ENCODE assay signal across 18 cellular contexts in genomic region chr3:156098437-156099035, GRCh38. TPM values are rescaled to one million over a fixed set of nuclear protein-coding genes. Genes with fewer than 3 reads are reported as not detected.
A peak's percentile ranks its signal among the peaks of the same experiment; 100 is the strongest.
DNase-seq lines count a peak whose midpoint lies in the region; ATAC-seq, FAIRE-seq and TF ChIP-seq lines count a peak whose summit lies in the region.
"Had no signal": no experiment of that assay in that cellular context is flagged by ENCODE, and none has a peak within 500 bp of the region (broad histone marks: within the 10 kb centered on the region; RNA-seq: fewer than 3 reads in every experiment).

No MANE protein-coding gene starts in this region.

- no peaks in the 10 kb centered on the region; a peak in 1 of 4 replicates for H3K27me3 ChIP-seq in GM12878 (replicated peaks in 1 of 2; ENCODE audit: control insufficient read depth in 2 of 2, insufficient read depth in 2 of 2, low read length in 1 of 2)
- H3K27me3 ChIP-seq in foreskin keratinocyte: peaks cover 25% of the 10 kb centered on the region
- H3K27me3 ChIP-seq in CD4-positive, alpha-beta memory T cell (ENCODE audit: insufficient read depth, low read length): no peaks in the 10 kb centered on the region
- H3K27me3 ChIP-seq: brain microvascular endothelial cell, ovary had no signal

- intact Hi-C loops in GM12878 (cut with micrococcal nuclease; ENCODE audit: unreplicated experiment): no loop called here
- intact Hi-C loops in CD4-positive, alpha-beta memory T cell (cut with micrococcal nuclease): no loop called here

- H3K36me3 ChIP-seq in GM12878 (ENCODE audit: control insufficient read depth in 2 of 2, insufficient read depth in 2 of 2, low read length in 1 of 2): no peaks in the 10 kb centered on the region
- H3K36me3 ChIP-seq in CD4-positive, alpha-beta memory T cell (ENCODE audit: insufficient read depth, low read length): no peaks in the 10 kb centered on the region
- H3K36me3 ChIP-seq: brain microvascular endothelial cell, ovary had no signal

- ATAC-seq in GM18519 (IDR thresholded peaks at IDR 0.05; ENCODE audit: low FRiP score, unreplicated experiment) (peak; percentile 59), GM21423 (IDR thresholded peaks at IDR 0.05; ENCODE audit: unreplicated experiment) (peak; percentile 73), HG03095 (IDR thresholded peaks at IDR 0.05; ENCODE audit: unreplicated experiment) (peak; percentile 70), GM12878 (peak; percentile 86), foreskin keratinocyte (no peak)
- ATAC-seq: activated CD4-positive, CD25-positive, alpha-beta regulatory T cell treated with anti-CD3 and anti-CD28 coated beads, Interleukin-2, amount 50 U/mL, for 24 hours; activated naive CD4-positive, alpha-beta T cell treated with anti-CD3 and anti-CD28 coated beads, Interleukin-2, amount 50 U/mL, for 72 hours; left cardiac atrium had no signal

- peaks cover 5% of the 10 kb centered on the region for H3K9me3 Mint-ChIP-seq in progenitor cell of endocrine pancreas (ENCODE audit: low read depth)
- H3K9me3 Mint-ChIP-seq in CD4-positive, alpha-beta memory T cell: peaks cover 0 to 4% (median 0%) of the 10 kb centered on the region in 8 donors
- H3K9me3 Mint-ChIP-seq: activated naive CD4-positive, alpha-beta T cell treated with anti-CD3 and anti-CD28 coated beads, Interleukin-2, amount 50 U/mL, for 72 hours had no signal

- no TSS peak for BruUV-seq in GM12878 (replicated peaks; lab: Mats Ljungman, UMichigan)

- peaks cover 3% of the 10 kb centered on the region for H3K27me3 Mint-ChIP-seq in progenitor cell of endocrine pancreas
- H3K27me3 Mint-ChIP-seq in CD4-positive, alpha-beta memory T cell: peaks cover 6 to 8% of the 10 kb centered on the region in 2 donors

- WGBS in GM12878 (ENCODE audit: insufficient coverage, insufficient replicate concordance, low lambda C conversion rate, missing lambda C conversion rate): 13% methylated on average over 4 of the region's 4 CpGs

- no peak for TF ChIP-seq POLR2A in GM12878 (IDR thresholded peaks at IDR 0.05; ENCODE audit: low read depth, low read length)

- TF ChIP-seq RAD21 in GM12878 (IDR thresholded peaks at IDR 0.05; ENCODE audit: insufficient read depth, low read depth, low read length): no peak

- H3K4me1 ChIP-seq in GM12878 (ENCODE audit: control insufficient read depth, insufficient read depth, low read length) (no peaks in the 10 kb centered on the region), foreskin keratinocyte (no peaks in the 10 kb centered on the region)
- H3K4me1 ChIP-seq in CD4-positive, alpha-beta memory T cell (ENCODE audit: insufficient read depth, low read length): no peaks in the 10 kb centered on the region

- TF ChIP-seq CTCF in GM12878 (IDR thresholded peaks at IDR 0.05 in 2 of 3, conservative IDR thresholded peaks at IDR 0.05 in 1 of 3; ENCODE audit: control insufficient read depth in 2 of 3, extremely low read depth in 1 of 3, insufficient read depth in 1 of 3, low read depth in 3 of 3, low read length in 3 of 3): no peak
- no peak for TF ChIP-seq CTCF in foreskin keratinocyte (conservative IDR thresholded peaks at IDR 0.05)
- TF ChIP-seq CTCF in progenitor cell of endocrine pancreas (IDR thresholded peaks at IDR 0.05; ENCODE audit: unreplicated experiment): no peak

- H3K36me3 Mint-ChIP-seq in progenitor cell of endocrine pancreas (ENCODE audit: insufficient read depth): peaks cover 1% of the 10 kb centered on the region
- no peaks in the 10 kb centered on the region for H3K36me3 Mint-ChIP-seq in CD4-positive, alpha-beta memory T cell
- H3K36me3 Mint-ChIP-seq: activated naive CD4-positive, alpha-beta T cell treated with anti-CD3 and anti-CD28 coated beads, Interleukin-2, amount 50 U/mL, for 72 hours had no signal

- H3K27ac ChIP-seq in GM12878 (ENCODE audit: control insufficient read depth, insufficient read depth) (no peak overlapping the region), foreskin keratinocyte (no peak overlapping the region)
- no peak overlapping the region for H3K27ac ChIP-seq in CD4-positive, alpha-beta memory T cell (ENCODE audit: low read depth, low read length)
- H3K27ac ChIP-seq: brain microvascular endothelial cell, ovary had no signal

- TF ChIP-seq EP300 in GM12878 (IDR thresholded peaks at IDR 0.05; ENCODE audit: borderline replicate concordance in 1 of 2, control insufficient read depth in 1 of 2, low read depth in 2 of 2, low read length in 2 of 2): no peak

- peaks cover 6% of the 10 kb centered on the region for H3K4me1 Mint-ChIP-seq in progenitor cell of endocrine pancreas (ENCODE audit: low read depth)
- H3K4me1 Mint-ChIP-seq in CD4-positive, alpha-beta memory T cell: no peaks in the 10 kb centered on the region

- no peak overlapping the region for H3K4me3 ChIP-seq in GM12878
- H3K4me3 ChIP-seq in CD4-positive, alpha-beta memory T cell (ENCODE audit: low read length in 2 of 2): no peak overlapping the region
- H3K4me3 ChIP-seq: ovary had no signal

- POLR2A ChIA-PET in GM12878 (lab: Charles Lee): no interaction called here
- POLR2A ChIA-PET in CD4-positive, alpha-beta memory T cell (lab: Charles Lee; ENCODE audit: partially characterized antibody): no interaction called here

- H3K27ac Mint-ChIP-seq in progenitor cell of endocrine pancreas: no peak overlapping the region
- H3K27ac Mint-ChIP-seq in CD4-positive, alpha-beta memory T cell: no peak overlapping the region
- H3K27ac Mint-ChIP-seq: activated naive CD4-positive, alpha-beta T cell treated with anti-CD3 and anti-CD28 coated beads, Interleukin-2, amount 50 U/mL, for 72 hours had no signal

- H3K9ac ChIP-seq in GM12878 (ENCODE audit: control insufficient read depth, insufficient read depth, low read length): no peak overlapping the region

- no peaks in the 10 kb centered on the region for H3K79me2 ChIP-seq in GM12878 (ENCODE audit: control insufficient read depth, insufficient read depth, low read length)

- no peak overlapping the region for H2AFZ ChIP-seq in GM12878 (ENCODE audit: control insufficient read depth, low read depth, low read length)

- no peaks in the 10 kb centered on the region for H3K9me3 ChIP-seq in GM12878 (replicated peaks; ENCODE audit: control insufficient read depth, insufficient read depth, low read length)
- H3K9me3 ChIP-seq in CD4-positive, alpha-beta memory T cell (ENCODE audit: control insufficient read depth in 1 of 2, low read length in 2 of 2): no peaks in the 10 kb centered on the region
- H3K9me3 ChIP-seq: ovary had no signal

- SMC1A ChIA-PET in GM12878 (lab: Charles Lee; ENCODE audit: uncharacterized antibody, unreplicated experiment): no interaction called here

- FAIRE-seq in GM12878 (lab: Jason Lieb, UNC): no peak
- FAIRE-seq: small intestine had no signal

- in situ Hi-C loops in GM12878 (cut with MboI): no loop called here

- no peak overlapping the region for H3K4me3 Mint-ChIP-seq in progenitor cell of endocrine pancreas (ENCODE audit: low read depth)
- no peak overlapping the region for H3K4me3 Mint-ChIP-seq in CD4-positive, alpha-beta memory T cell

- no peak overlapping the region for H3K4me2 ChIP-seq in GM12878 (ENCODE audit: control insufficient read depth, insufficient read depth)

- no peaks in the 10 kb centered on the region for H4K20me1 ChIP-seq in GM12878 (ENCODE audit: control insufficient read depth, insufficient read depth)

- CTCF ChIA-PET in GM12878 (lab: Yijun Ruan, JAX): no interaction called here
- CTCF ChIA-PET in CD4-positive, alpha-beta memory T cell (lab: Charles Lee; ENCODE audit: partially characterized antibody): no interaction called here

- RAD21 ChIA-PET in GM12878 (lab: Charles Lee; ENCODE audit: unreplicated experiment): no interaction called here

- DNase-seq in GM12878 (ENCODE audit: low read depth, low spot score) (peak; percentile 3), foreskin keratinocyte (no peak), HuH-7 (ENCODE audit: low spot score) (no peak), progenitor cell of endocrine pancreas (ENCODE audit: low spot score, unreplicated experiment) (no peak)
- no peak for DNase-seq in CD4-positive, alpha-beta memory T cell
- DNase-seq: brain microvascular endothelial cell, DMS 273 treated with DMSO at 0.1 percent for 48 hours, hippocampal formation, left cardiac atrium, NCI-H1930, NCI-H510A, ovary, small intestine had no signal

TF ChIP-seq in GM12878, 131 proteins besides CTCF, POLR2A, EP300 and RAD21:
- TF ChIP-seq RUNX3 (IDR thresholded peaks at IDR 0.05; ENCODE audit: low read length) (peak; percentile 23; the same call in 1 of the 2 replicates), SPI1 (IDR thresholded peaks at IDR 0.05; ENCODE audit: borderline replicate concordance, insufficient read depth, low read depth, low read length) (peak; percentile 84), CEBPB (IDR thresholded peaks at IDR 0.05; ENCODE audit: borderline replicate concordance in 1 of 2, low read depth in 2 of 2, low read length in 2 of 2) (no peak)

RNA-seq across cellular contexts. Expression of gene KCNAB1, which starts 21.8 kb away (rescaled TPM):
- total RNA-seq in GM12878 (2013; cell fraction: nucleolus; rRNA removed): not detected in 2 replicates
- not detected in 2 replicates for total RNA-seq in GM12878 (2014; rRNA removed)
- total RNA-seq in GM12878 (2014; rRNA removed; fragmentation: Illumina TruSeq; extraction: Trizol): not detected in 2 replicates
- not detected in 2 replicates for total RNA-seq in GM12878 (2021)
- polyA plus RNA-seq in GM12878 (2011; ENCODE audit: low read depth): 0.30 TPM
- not detected in 2 replicates for polyA plus RNA-seq in GM12878 (2011; rRNA removed)
- polyA plus RNA-seq in GM12878 (2011; cell fraction: cytosol; rRNA removed): not detected in 2 replicates
- not detected in 2 replicates for polyA plus RNA-seq in GM12878 (2011; cell fraction: nucleus; rRNA removed)
- polyA plus RNA-seq in GM12878 (2012): 0.20 and 0.57 TPM in 2 replicates
- not detected in 2 replicates for polyA plus RNA-seq in GM12878 (2014; fragmentation: Illumina TruSeq; extraction: Trizol)
- under 1 TPM; 0.11 to 0.34 TPM for polyA plus RNA-seq in GM12878 (2014; fragmentation: Nextera tagmentation; extraction: Ambion mirVana)
- not detected in 2 replicates for polyA plus RNA-seq in GM12878 (2014; rRNA removed)
- polyA plus RNA-seq in GM12878 (2016; fragmentation: Nextera tagmentation; extraction: Ambion mirVana): under 1 TPM; 0.52 to 0.69 TPM
- polyA minus RNA-seq in GM12878 (2011; rRNA and poly(A)+ RNA removed): not detected in 2 replicates
- polyA minus RNA-seq in GM12878 (2011; cell fraction: cytosol; rRNA and poly(A)+ RNA removed): not detected in 2 replicates
- polyA minus RNA-seq in GM12878 (2011; cell fraction: nucleus; rRNA and poly(A)+ RNA removed): not detected in 2 replicates
- 0.49 and 0.51 TPM in 2 replicates for total RNA-seq in foreskin keratinocyte
- 0.15 and 0.21 TPM in 2 replicates for polyA plus RNA-seq in foreskin keratinocyte
- 1.8 and 2.1 TPM in 2 replicates for total RNA-seq in progenitor cell of endocrine pancreas
- not detected for total RNA-seq in CD4-positive, alpha-beta memory T cell
- polyA plus RNA-seq in CD4-positive, alpha-beta memory T cell: under 1 TPM; 0.40 to 0.58 TPM
- total RNA-seq: activated naive CD4-positive, alpha-beta T cell treated with anti-CD3 and anti-CD28 coated beads, Interleukin-2, amount 50 U/mL, for 72 hours had no signal
